In genomic region chr19:11242864-11243797, GRCh38 we compare ENCODE assay signal across 9 cellular contexts. TPM values are rescaled to one million over a fixed set of nuclear protein-coding genes. Genes with fewer than 3 reads are reported as not detected.
DNase-seq lines count a peak whose midpoint lies in the region; ATAC-seq and TF ChIP-seq lines count a peak whose summit lies in the region.
"Had no signal": no experiment of that assay in that cellular context is flagged by ENCODE, and none has a peak within 500 bp of the region (broad histone marks: within the 10 kb centered on the region; RNA-seq: fewer than 3 reads in every experiment).

No MANE protein-coding gene starts in this region.

- no peak for TF ChIP-seq EP300 in stomach (IDR thresholded peaks at IDR 0.05)

- no peak for TF ChIP-seq POLR2A in stomach (IDR thresholded peaks at IDR 0.05)

- H3K27me3 Mint-ChIP-seq in activated T-helper 1 cell treated with anti-CD3 and anti-CD28 coated beads, Interleukin-12 subunit alpha, Interleukin-12 subunit beta, Interleukin-2, Interleukin-4 antibody, amounts not matched to agents 30 ng/mL and 10 ng/mL and 1 ng/mL, durations not matched to agents 14 hours and 24 hours and 36 hours (ENCODE audit: insufficient read depth) = peaks cover 8% of the 10 kb centered on the region

- H3K27me3 ChIP-seq in neutrophil (peaks cover 18% of the 10 kb centered on the region), stomach (no peaks in the 10 kb centered on the region)

- H3K9me3 Mint-ChIP-seq in activated T-helper 1 cell treated with anti-CD3 and anti-CD28 coated beads, Interleukin-12 subunit alpha, Interleukin-12 subunit beta, Interleukin-2, Interleukin-4 antibody, amounts not matched to agents 30 ng/mL and 10 ng/mL and 1 ng/mL, durations not matched to agents 14 hours and 24 hours and 36 hours = peaks cover 5% of the 10 kb centered on the region

- H3K4me1 ChIP-seq in neutrophil (ENCODE audit: control insufficient read depth in 1 of 2, insufficient read depth in 1 of 2, low read depth in 1 of 2, low read length in 1 of 2) (peaks cover 3 to 4% of the 10 kb centered on the region in 2 experiments), stomach (peaks cover 0 to 12% (median 7%) of the 10 kb centered on the region in 4 donors)

- H3K36me3 ChIP-seq in neutrophil (no peaks in the 10 kb centered on the region), stomach (peaks cover 6 to 80% (median 69%) of the 10 kb centered on the region in 4 donors)

- H3K9me3 ChIP-seq in neutrophil = no peaks in the 10 kb centered on the region
- peaks cover 0 to 13% (median 4%) of the 10 kb centered on the region in 4 donors for H3K9me3 ChIP-seq in stomach

- 39 to 46% (median 40%) methylated on average over 25 to 48 of the region's 48 CpGs for WGBS in stomach, 5 donors

- DNase-seq in DMS153 treated with DMSO at 0.1 percent for 48 hours (lab: John Stamatoyannopoulos, UW; ENCODE audit: unreplicated experiment) = peak; percentile 9
- DNase-seq in RKO (ENCODE audit: low spot score) = peak; percentile 87
- peak; percentile 57 for DNase-seq in activated T-helper 1 cell treated with anti-CD3 and anti-CD28 coated beads, Interleukin-12 subunit alpha, Interleukin-12 subunit beta, Interleukin-2, Interleukin-4 antibody, amounts not matched to agents 30 ng/mL and 10 ng/mL and 1 ng/mL, durations not matched to agents 14 hours and 24 hours and 36 hours (ENCODE audit: low spot score)
- peak; percentile 82 for DNase-seq in fibroblast of the aortic adventitia (ENCODE audit: low read depth)
- peak; percentile 96 for DNase-seq in stomach

- TF ChIP-seq CTCF in fibroblast of the aortic adventitia (IDR thresholded peaks at IDR 0.05; ENCODE audit: insufficient read depth, low read length) (peak; percentile 79), neutrophil (IDR thresholded peaks at IDR 0.05) (peak; percentile 66), stomach (IDR thresholded peaks at IDR 0.05) (peak in 5 of 7 experiments; percentile 30 to 91 (median 78))

- H3K36me3 Mint-ChIP-seq in activated T-helper 1 cell treated with anti-CD3 and anti-CD28 coated beads, Interleukin-12 subunit alpha, Interleukin-12 subunit beta, Interleukin-2, Interleukin-4 antibody, amounts not matched to agents 30 ng/mL and 10 ng/mL and 1 ng/mL, durations not matched to agents 14 hours and 24 hours and 36 hours (ENCODE audit: low read depth) = no peaks in the 10 kb centered on the region

- H3K27ac ChIP-seq in neutrophil = no peak overlapping the region
- peak overlapping the region; percentile 3 to 66 (median 29) for H3K27ac ChIP-seq in stomach

- intact Hi-C loops in activated T-helper 1 cell treated with anti-CD3 and anti-CD28 coated beads, Interleukin-12 subunit alpha, Interleukin-12 subunit beta, Interleukin-2, Interleukin-4 antibody, amounts not matched to agents 30 ng/mL and 10 ng/mL and 1 ng/mL, durations not matched to agents 14 hours and 24 hours and 36 hours (cut with micrococcal nuclease) = loop anchor here (5.0 kb wide), 1 partner anchor 46 kb away; the partner anchor contains the start of gene KANK2
- intact Hi-C loops in stomach (cut with DNase I; ENCODE audit: low total_unique reads) = no loop called here

- no peak overlapping the region for H3K27ac Mint-ChIP-seq in activated T-helper 1 cell treated with anti-CD3 and anti-CD28 coated beads, Interleukin-12 subunit alpha, Interleukin-12 subunit beta, Interleukin-2, Interleukin-4 antibody, amounts not matched to agents 30 ng/mL and 10 ng/mL and 1 ng/mL, durations not matched to agents 14 hours and 24 hours and 36 hours

- no peak overlapping the region for H3K4me3 ChIP-seq in fibroblast of the aortic adventitia (ENCODE audit: low read depth, low read length)
- H3K4me3 ChIP-seq in neutrophil (ENCODE audit: low read depth in 1 of 2, low read length in 1 of 2) = peak overlapping the region; percentile 14 to 29
- peak overlapping the region in 1 of 4 donors; percentile 4 for H3K4me3 ChIP-seq in stomach

- H3K4me1 Mint-ChIP-seq in activated T-helper 1 cell treated with anti-CD3 and anti-CD28 coated beads, Interleukin-12 subunit alpha, Interleukin-12 subunit beta, Interleukin-2, Interleukin-4 antibody, amounts not matched to agents 30 ng/mL and 10 ng/mL and 1 ng/mL, durations not matched to agents 14 hours and 24 hours and 36 hours (ENCODE audit: low read depth) = no peaks in the 10 kb centered on the region

- ATAC-seq in HG03135 (IDR thresholded peaks at IDR 0.05; ENCODE audit: unreplicated experiment) = peak; percentile 67
- no peak for ATAC-seq in GM21576 (IDR thresholded peaks at IDR 0.05; ENCODE audit: unreplicated experiment)

- H3K4me3 Mint-ChIP-seq in activated T-helper 1 cell treated with anti-CD3 and anti-CD28 coated beads, Interleukin-12 subunit alpha, Interleukin-12 subunit beta, Interleukin-2, Interleukin-4 antibody, amounts not matched to agents 30 ng/mL and 10 ng/mL and 1 ng/mL, durations not matched to agents 14 hours and 24 hours and 36 hours = no peak overlapping the region

RNA-seq across cellular contexts. Expression of gene ANGPTL8, which starts 3.7 kb away (rescaled TPM):
- not detected in 2 replicates for total RNA-seq in activated T-helper 1 cell treated with anti-CD3 and anti-CD28 coated beads, Interleukin-12 subunit alpha, Interleukin-12 subunit beta, Interleukin-2, Interleukin-4 antibody, amounts not matched to agents 30 ng/mL and 10 ng/mL and 1 ng/mL, durations not matched to agents 14 hours and 24 hours and 36 hours
- total RNA-seq in fibroblast of the aortic adventitia (ENCODE audit: low replicate concordance) = not detected in 2 replicates
- total RNA-seq in stomach = not detected
- polyA plus RNA-seq in stomach = under 1 TPM in 1 of 3 donors, not detected in 2; 0.70 TPM
- total RNA-seq: glomerular endothelial cell had no signal

RNA-seq across cellular contexts. Expression of gene DOCK6, which starts 19.2 kb away (rescaled TPM):
- total RNA-seq in activated T-helper 1 cell treated with anti-CD3 and anti-CD28 coated beads, Interleukin-12 subunit alpha, Interleukin-12 subunit beta, Interleukin-2, Interleukin-4 antibody, amounts not matched to agents 30 ng/mL and 10 ng/mL and 1 ng/mL, durations not matched to agents 14 hours and 24 hours and 36 hours = 1.1 and 1.2 TPM in 2 replicates
- 13.6 and 19.7 TPM in 2 replicates for total RNA-seq in fibroblast of the aortic adventitia (ENCODE audit: low replicate concordance)
- total RNA-seq in stomach = 100 to 1,000 TPM in 2 of 5 donors, 10 to 100 TPM in 3; 32.1 to 243 (median 99.5) TPM
- 10 to 100 TPM; 21.4 to 39.8 (median 24.0) TPM for polyA plus RNA-seq in stomach

RNA-seq across cellular contexts. Expression of gene KANK2, which starts 45.8 kb away (rescaled TPM):
- total RNA-seq in activated T-helper 1 cell treated with anti-CD3 and anti-CD28 coated beads, Interleukin-12 subunit alpha, Interleukin-12 subunit beta, Interleukin-2, Interleukin-4 antibody, amounts not matched to agents 30 ng/mL and 10 ng/mL and 1 ng/mL, durations not matched to agents 14 hours and 24 hours and 36 hours = 2.7 and 3.9 TPM in 2 replicates
- 398 and 590 TPM in 2 replicates for total RNA-seq in fibroblast of the aortic adventitia (ENCODE audit: low replicate concordance)
- 100 to 1,000 TPM; 120 to 415 (median 251) TPM for total RNA-seq in stomach
- polyA plus RNA-seq in stomach = 100 to 1,000 TPM in 2 of 3 donors, 10 to 100 TPM in 1; 82.4 to 158 (median 144) TPM

RNA-seq across cellular contexts. Expression of gene TSPAN16, which starts 52.8 kb away (rescaled TPM):
- not detected in 2 replicates for total RNA-seq in activated T-helper 1 cell treated with anti-CD3 and anti-CD28 coated beads, Interleukin-12 subunit alpha, Interleukin-12 subunit beta, Interleukin-2, Interleukin-4 antibody, amounts not matched to agents 30 ng/mL and 10 ng/mL and 1 ng/mL, durations not matched to agents 14 hours and 24 hours and 36 hours
- total RNA-seq in fibroblast of the aortic adventitia (ENCODE audit: low replicate concordance) = not detected in 2 replicates
- not detected for total RNA-seq in stomach
- polyA plus RNA-seq in stomach = not detected
- total RNA-seq: glomerular endothelial cell had no signal

Comparison
In these comparisons a context has a peak if more than half of its experiments do, and no peak if none do; other contexts are left out.
1. DNase-seq: peak in every context shown above with its lines; median percentile 96 in stomach; 87 in RKO; 82 in fibroblast of the aortic adventitia; 57 in activated T-helper 1 cell treated with anti-CD3 and anti-CD28 coated beads, Interleukin-12 subunit alpha, Interleukin-12 subunit beta, Interleukin-2, Interleukin-4 antibody, amounts not matched to agents 30 ng/mL and 10 ng/mL and 1 ng/mL, durations not matched to agents 14 hours and 24 hours and 36 hours; 9 in DMS153 treated with DMSO at 0.1 percent for 48 hours.
2. RNA of gene KANK2, which starts 45.8 kb away (total RNA-seq): 398 to 590 TPM in fibroblast of the aortic adventitia and 120 to 415 TPM in stomach; 2.7 to 3.9 TPM in activated T-helper 1 cell treated with anti-CD3 and anti-CD28 coated beads, Interleukin-12 subunit alpha, Interleukin-12 subunit beta, Interleukin-2, Interleukin-4 antibody, amounts not matched to agents 30 ng/mL and 10 ng/mL and 1 ng/mL, durations not matched to agents 14 hours and 24 hours and 36 hours; every median in the first group is over 10 times any median in the second.
3. Peak in every context shown above with its lines, with median percentiles within 50 percentile points of each other: CTCF ChIP-seq.